Comparison of ENCODE assay signal across 8 cellular contexts in the genomic region with DNA sequence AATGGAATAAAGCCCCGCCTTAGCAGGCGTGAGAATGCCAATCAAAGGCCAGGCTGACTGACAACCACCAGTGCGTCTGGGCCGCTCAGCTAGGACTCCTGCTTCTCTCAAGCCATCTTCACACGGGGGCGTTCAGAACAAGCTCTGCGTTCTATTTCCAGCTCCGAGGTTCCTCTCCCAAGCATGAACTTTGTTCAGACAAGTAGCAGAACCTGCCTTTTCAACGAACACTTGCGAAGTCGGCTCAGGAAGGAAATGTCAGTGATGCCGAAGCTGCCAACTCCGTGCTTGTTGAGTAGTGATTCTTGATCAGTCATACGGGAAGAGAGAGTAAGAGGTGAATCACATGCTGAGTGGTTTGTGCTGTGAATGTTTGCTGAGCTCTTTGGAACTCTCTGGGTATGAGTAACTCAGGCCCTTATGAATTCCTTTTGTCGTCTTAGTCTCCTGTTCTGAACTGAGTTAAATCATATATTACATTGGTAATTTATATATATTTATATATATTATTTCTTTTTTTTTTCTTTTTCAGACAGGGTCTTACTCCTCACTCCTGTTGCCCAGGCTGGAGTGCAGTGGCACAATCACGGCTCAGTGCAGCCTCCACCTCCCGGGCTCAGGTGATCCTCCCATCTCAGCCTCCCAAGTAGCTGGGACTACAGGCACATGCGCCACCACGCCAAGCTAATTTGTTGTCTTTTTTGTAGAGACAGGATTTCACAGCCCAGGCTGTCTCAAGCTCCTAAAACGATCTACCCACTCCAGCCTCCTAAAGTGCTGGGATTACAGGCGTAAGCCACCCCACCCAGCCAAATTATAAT. TPM values are rescaled to one million over a fixed set of nuclear protein-coding genes. Genes with fewer than 3 reads are reported as not detected.
DNase-seq lines count a peak whose midpoint lies in the region; ATAC-seq and TF ChIP-seq lines count a peak whose summit lies in the region.

No MANE protein-coding gene starts in this region.

- no peaks in the 10 kb centered on the region for H3K9me3 ChIP-seq in ascending aorta

- no peaks in the 10 kb centered on the region for H3K27me3 ChIP-seq in ascending aorta

- H3K36me3 Mint-ChIP-seq in dendritic cell treated with granulocyte-macrophage colony-stimulating factor and Interleukin-4, amounts not matched to agents 40 ng/mL and 50 ng/mL, for 4 days (ENCODE audit: low read depth), result no peaks in the 10 kb centered on the region

- DNase-seq in AG10803 (ENCODE audit: low read depth) (peak; percentile 97), putamen (ENCODE audit: low spot score) (peak; percentile 42), ascending aorta (ENCODE audit: low spot score in 2 of 2) (no peak), NK-92 (lab: John Stamatoyannopoulos, UW; ENCODE audit: unreplicated experiment) (no peak)
- peak; percentile 50 for DNase-seq in activated CD4-positive, CD25-positive, alpha-beta regulatory T cell treated with anti-CD3 and anti-CD28 coated beads, Interleukin-2, amount 50 U/mL, for 72 hours

- peaks cover 48% of the 10 kb centered on the region for H3K4me1 Mint-ChIP-seq in dendritic cell treated with granulocyte-macrophage colony-stimulating factor and Interleukin-4, amounts not matched to agents 40 ng/mL and 50 ng/mL, for 4 days (ENCODE audit: low read depth)

- no peak for TF ChIP-seq CTCF in AG10803 (conservative IDR thresholded peaks at IDR 0.05; ENCODE audit: low read length)
- no peak for TF ChIP-seq CTCF in ascending aorta (IDR thresholded peaks at IDR 0.05)

- no peaks in the 10 kb centered on the region for H3K9me3 Mint-ChIP-seq in dendritic cell treated with granulocyte-macrophage colony-stimulating factor and Interleukin-4, amounts not matched to agents 40 ng/mL and 50 ng/mL, for 4 days

- H3K4me3 ChIP-seq in AG10803 (ENCODE audit: low read length), result no peak overlapping the region
- no peak overlapping the region for H3K4me3 ChIP-seq in ascending aorta

- H3K27ac ChIP-seq in ascending aorta, result no peak overlapping the region

- H3K27ac Mint-ChIP-seq in dendritic cell treated with granulocyte-macrophage colony-stimulating factor and Interleukin-4, amounts not matched to agents 40 ng/mL and 50 ng/mL, for 4 days, result peak overlapping the region; percentile 78

- ATAC-seq in GM19324 (IDR thresholded peaks at IDR 0.05; ENCODE audit: low FRiP score, unreplicated experiment), result peak; percentile 42
- ATAC-seq in HG03442 (IDR thresholded peaks at IDR 0.05; ENCODE audit: unreplicated experiment), result peak; percentile 81

- H3K27me3 Mint-ChIP-seq in dendritic cell treated with granulocyte-macrophage colony-stimulating factor and Interleukin-4, amounts not matched to agents 40 ng/mL and 50 ng/mL, for 4 days, result peaks cover 1% of the 10 kb centered on the region

- no peaks in the 10 kb centered on the region for H3K36me3 ChIP-seq in ascending aorta

- H3K4me3 Mint-ChIP-seq in dendritic cell treated with granulocyte-macrophage colony-stimulating factor and Interleukin-4, amounts not matched to agents 40 ng/mL and 50 ng/mL, for 4 days, result no peak overlapping the region

- intact Hi-C loops in dendritic cell treated with granulocyte-macrophage colony-stimulating factor and Interleukin-4, amounts not matched to agents 40 ng/mL and 50 ng/mL, for 4 days (cut with micrococcal nuclease), result no loop called here
- intact Hi-C loops in ascending aorta (cut with DNase I), result no loop called here

- peaks cover 0 to 6% of the 10 kb centered on the region in 2 donors for H3K4me1 ChIP-seq in ascending aorta

RNA-seq across cellular contexts. Expression of gene BCL7A, which starts 29.4 kb away (rescaled TPM):
- total RNA-seq in ascending aorta, result 3.2 TPM

Comparison
In these comparisons a context has a peak if more than half of its experiments do, and no peak if none do; other contexts are left out.
1. DNase-seq: peak in AG10803 (single experiment), activated CD4-positive, CD25-positive, alpha-beta regulatory T cell treated with anti-CD3 and anti-CD28 coated beads, Interleukin-2, amount 50 U/mL, for 72 hours (single experiment) and putamen (single experiment); none in ascending aorta (0 of 2) and NK-92 (single experiment).